ENCODE assay signal across 18 cellular contexts in the genomic region with DNA sequence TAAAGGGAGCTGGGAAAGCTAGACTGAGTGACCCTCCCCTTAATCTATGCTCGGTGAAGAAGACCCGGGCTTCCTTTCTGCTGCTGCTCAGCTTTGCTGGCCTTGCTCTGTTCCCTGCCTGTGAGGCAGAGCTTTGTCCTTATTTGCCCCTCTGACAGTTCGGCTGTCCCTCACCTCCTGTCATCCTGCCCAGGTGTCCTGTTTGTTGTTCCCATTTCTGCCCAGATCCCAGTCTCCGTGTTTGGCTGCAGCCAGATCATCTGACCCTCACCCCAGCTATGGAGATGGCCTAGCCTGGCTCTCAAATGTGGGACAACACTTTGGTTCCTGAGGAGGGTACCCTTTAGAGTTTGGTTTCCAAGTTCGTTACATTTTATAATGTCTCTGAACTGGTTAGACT. TPM values are rescaled to one million over a fixed set of nuclear protein-coding genes. Genes with fewer than 3 reads are reported as not detected.
DNase-seq lines count a peak whose midpoint lies in the region; ATAC-seq, FAIRE-seq and TF ChIP-seq lines count a peak whose summit lies in the region.
"Had no signal": no experiment of that assay in that cellular context is flagged by ENCODE, and none has a peak within 500 bp of the region (broad histone marks: within the 10 kb centered on the region; RNA-seq: fewer than 3 reads in every experiment).

No MANE protein-coding gene starts in this region.

- no peak overlapping the region for H3K27ac ChIP-seq in A549
- H3K27ac ChIP-seq in naive thymus-derived CD4-positive, alpha-beta T cell (ENCODE audit: low read depth, low read length): no peak overlapping the region
- H3K27ac ChIP-seq: foreskin keratinocyte had no signal

- H3K4me2 ChIP-seq in A549: no peak overlapping the region

- H3K4me3 ChIP-seq in A549: no peak overlapping the region
- H3K4me3 ChIP-seq in naive thymus-derived CD4-positive, alpha-beta T cell (ENCODE audit: low read length): no peak overlapping the region
- H3K4me3 ChIP-seq: body of pancreas had no signal

- TF ChIP-seq RAD21 in A549 (conservative IDR thresholded peaks at IDR 0.05 in 1 of 2, IDR thresholded peaks at IDR 0.05 in 1 of 2): no peak

- peaks cover 4 to 24% (median 12%) of the 10 kb centered on the region in 7 donors for H3K4me1 Mint-ChIP-seq in naive thymus-derived CD4-positive, alpha-beta T cell

- no peak for FAIRE-seq in A549 (lab: Jason Lieb, UNC)

- peaks cover 3% of the 10 kb centered on the region; the same call in 1 of the 3 replicates for H3K9me3 ChIP-seq in A549
- no peaks in the 10 kb centered on the region for H3K9me3 ChIP-seq in naive thymus-derived CD4-positive, alpha-beta T cell (ENCODE audit: control insufficient read depth in 2 of 3, low read length in 3 of 3)
- H3K9me3 ChIP-seq: body of pancreas had no signal

- DNase-seq in A549 (ENCODE audit: low read depth in 1 of 2, low spot score in 1 of 2) (no peak), G401 (ENCODE audit: low spot score) (peak; percentile 92), cerebellum (ENCODE audit: low spot score) (peak; percentile 74), islet precursor cell (no peak), LoVo (ENCODE audit: low spot score) (no peak), NCI-H2029 (lab: John Stamatoyannopoulos, UW) (no peak)
- no peak for DNase-seq in naive thymus-derived CD4-positive, alpha-beta T cell
- DNase-seq: activated CD4-positive, alpha-beta T cell treated with anti-CD3 and anti-CD28 coated beads for 48 hours; body of pancreas; DND-41; effector memory CD4-positive, alpha-beta T cell; foreskin keratinocyte; immature natural killer cell; midbrain; NCI-H1436 treated with DMSO at 0.1 percent for 48 hours; stimulated activated CD4-positive, alpha-beta T cell treated with anti-CD3 and anti-CD28 coated beads, Interleukin-12 subunit alpha, Interleukin-12 subunit beta, amount 100 ng/mL, for 4 hours; T-helper 1 cell had no signal

- TF ChIP-seq CTCF in A549 (IDR thresholded peaks at IDR 0.05): no peak

- TF ChIP-seq EP300 in A549 (IDR thresholded peaks at IDR 0.05): no peak

- no peaks in the 10 kb centered on the region for H3K27me3 Mint-ChIP-seq in naive thymus-derived CD4-positive, alpha-beta T cell

- H3K27ac Mint-ChIP-seq in naive thymus-derived CD4-positive, alpha-beta T cell: peak overlapping the region in 6 of 9 donors; percentile 26 to 86 (median 75)

- no peaks in the 10 kb centered on the region for H3K27me3 ChIP-seq in naive thymus-derived CD4-positive, alpha-beta T cell (ENCODE audit: control insufficient read depth in 2 of 2, insufficient read depth in 2 of 2, low read length in 2 of 2)
- H3K27me3 ChIP-seq: body of pancreas, foreskin keratinocyte had no signal

- H3K9me3 Mint-ChIP-seq in naive thymus-derived CD4-positive, alpha-beta T cell: peaks cover 0 to 3% (median 0%) of the 10 kb centered on the region in 11 donors
- H3K9me3 Mint-ChIP-seq: immature natural killer cell had no signal

- TF ChIP-seq POLR2A in A549 (IDR thresholded peaks at IDR 0.05; ENCODE audit: low read length): no peak

- WGBS in A549 (ENCODE audit: missing lambda C conversion rate): 71% methylated on average over 5 of the region's 5 CpGs

- POLR2A ChIA-PET in A549 (lab: Yijun Ruan, JAX): no interaction called here
- POLR2A ChIA-PET in naive thymus-derived CD4-positive, alpha-beta T cell (lab: Charles Lee): interaction anchor here (0.6 to 1.5 kb wide), 3 partner anchors 17 to 297 kb away, joined by 3 to 6 read pairs (median 3); no protein-coding TSS in a partner anchor

- intact Hi-C loops in naive thymus-derived CD4-positive, alpha-beta T cell (cut with micrococcal nuclease): loop anchor here (1.0 to 5.0 kb wide), 12 partner anchors 18 to 330 kb away; a partner anchor contains a TSS

- peak; percentile 19 to 27; a peak in 1 of 6 replicates for ATAC-seq in A549
- ATAC-seq in naive thymus-derived CD4-positive, alpha-beta T cell: no peak
- no peak for ATAC-seq in HG03442 (IDR thresholded peaks at IDR 0.05; ENCODE audit: unreplicated experiment)
- ATAC-seq: body of pancreas, foreskin keratinocyte had no signal

- in situ Hi-C loops in G401 (cut with HindIII; ENCODE audit: low sequenced_read_pairs): no loop called here

- CTCF ChIA-PET in A549 (lab: Yijun Ruan, JAX): interaction anchor here (0.6 to 6.5 kb wide), 13 partner anchors 8 to 354 kb away, joined by 3 to 41 read pairs (median 12); no protein-coding TSS in a partner anchor
- CTCF ChIA-PET in naive thymus-derived CD4-positive, alpha-beta T cell (lab: Charles Lee): interaction anchor here (1.0 to 6.3 kb wide), 13 partner anchors 10 to 325 kb away, joined by 3 to 49 read pairs (median 6); no protein-coding TSS in a partner anchor

- no peak overlapping the region for H3K4me3 Mint-ChIP-seq in naive thymus-derived CD4-positive, alpha-beta T cell
- H3K4me3 Mint-ChIP-seq: immature natural killer cell had no signal

- peaks cover under 1 to 65% (median 28%) of the 10 kb centered on the region in 3 experiments for H3K36me3 ChIP-seq in naive thymus-derived CD4-positive, alpha-beta T cell (ENCODE audit: control insufficient read depth in 2 of 3, insufficient read depth in 3 of 3, low read length in 3 of 3)

- 0 out of 3 replicates have a peak, but pooled peaks cover 3% of the 10 kb centered on the region for H3K4me1 ChIP-seq in A549
- peaks cover 4% of the 10 kb centered on the region in 2 donors for H3K4me1 ChIP-seq in naive thymus-derived CD4-positive, alpha-beta T cell (ENCODE audit: control insufficient read depth in 2 of 2, insufficient read depth in 2 of 2, low read length in 2 of 2)

- H3K36me3 Mint-ChIP-seq in naive thymus-derived CD4-positive, alpha-beta T cell: peaks cover 11 to 43% (median 30%) of the 10 kb centered on the region in 5 donors

TF ChIP-seq in A549, 52 proteins besides CTCF, POLR2A, EP300 and RAD21:
- TF ChIP-seq FOSL2 (IDR thresholded peaks at IDR 0.05) (no peak), FOSL2 (CRISPR knock-in tag; IDR thresholded peaks at IDR 0.05) (no peak), HOXB13 (CRISPR knock-in tag; IDR thresholded peaks at IDR 0.05; ENCODE audit: low read depth) (no peak), CHD2 (IDR thresholded peaks at IDR 0.05; ENCODE audit: low read length, partially characterized antibody) (no peak), JUNB (IDR thresholded peaks at IDR 0.05) (no peak), NR3C1 (IDR thresholded peaks at IDR 0.05) (no peak), HOXB5 (CRISPR knock-in tag; IDR thresholded peaks at IDR 0.05) (no peak), MAFK (IDR thresholded peaks at IDR 0.05; ENCODE audit: partially characterized antibody) (no peak), POLR2AphosphoS2 (conservative IDR thresholded peaks at IDR 0.05; ENCODE audit: low read length) (no peak), TFCP2L1 (CRISPR knock-in tag; IDR thresholded peaks at IDR 0.05) (no peak), MAZ (IDR thresholded peaks at IDR 0.05; ENCODE audit: borderline replicate concordance, low read depth, low read length) (no peak), HDAC2 (IDR thresholded peaks at IDR 0.05) (no peak), HEYL (CRISPR knock-in tag; IDR thresholded peaks at IDR 0.05) (no peak), CHD4 (IDR thresholded peaks at IDR 0.05; ENCODE audit: borderline replicate concordance) (no peak), EHMT2 (IDR thresholded peaks at IDR 0.05; ENCODE audit: low read depth) (no peak), CBX2 (IDR thresholded peaks at IDR 0.05; ENCODE audit: borderline replicate concordance, low read depth) (no peak)
- TF ChIP-seq, protein P1, sequence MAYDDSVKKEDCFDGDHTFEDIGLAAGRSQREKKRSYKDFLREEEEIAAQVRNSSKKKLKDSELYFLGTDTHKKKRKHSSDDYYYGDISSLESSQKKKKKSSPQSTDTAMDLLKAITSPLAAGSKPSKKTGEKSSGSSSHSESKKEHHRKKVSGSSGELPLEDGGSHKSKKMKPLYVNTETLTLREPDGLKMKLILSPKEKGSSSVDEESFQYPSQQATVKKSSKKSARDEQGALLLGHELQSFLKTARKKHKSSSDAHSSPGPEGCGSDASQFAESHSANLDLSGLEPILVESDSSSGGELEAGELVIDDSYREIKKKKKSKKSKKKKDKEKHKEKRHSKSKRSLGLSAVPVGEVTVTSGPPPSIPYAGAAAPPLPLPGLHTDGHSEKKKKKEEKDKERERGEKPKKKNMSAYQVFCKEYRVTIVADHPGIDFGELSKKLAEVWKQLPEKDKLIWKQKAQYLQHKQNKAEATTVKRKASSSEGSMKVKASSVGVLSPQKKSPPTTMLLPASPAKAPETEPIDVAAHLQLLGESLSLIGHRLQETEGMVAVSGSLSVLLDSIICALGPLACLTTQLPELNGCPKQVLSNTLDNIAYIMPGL (CRISPR knock-in tag; IDR thresholded peaks at IDR 0.05; ENCODE audit: borderline replicate concordance): no peak
- TF ChIP-seq, protein P2, sequence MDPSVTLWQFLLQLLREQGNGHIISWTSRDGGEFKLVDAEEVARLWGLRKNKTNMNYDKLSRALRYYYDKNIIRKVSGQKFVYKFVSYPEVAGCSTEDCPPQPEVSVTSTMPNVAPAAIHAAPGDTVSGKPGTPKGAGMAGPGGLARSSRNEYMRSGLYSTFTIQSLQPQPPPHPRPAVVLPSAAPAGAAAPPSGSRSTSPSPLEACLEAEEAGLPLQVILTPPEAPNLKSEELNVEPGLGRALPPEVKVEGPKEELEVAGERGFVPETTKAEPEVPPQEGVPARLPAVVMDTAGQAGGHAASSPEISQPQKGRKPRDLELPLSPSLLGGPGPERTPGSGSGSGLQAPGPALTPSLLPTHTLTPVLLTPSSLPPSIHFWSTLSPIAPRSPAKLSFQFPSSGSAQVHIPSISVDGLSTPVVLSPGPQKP (IDR thresholded peaks at IDR 0.05; ENCODE audit: low read depth, low read length): no peak
- TF ChIP-seq, protein P3, sequence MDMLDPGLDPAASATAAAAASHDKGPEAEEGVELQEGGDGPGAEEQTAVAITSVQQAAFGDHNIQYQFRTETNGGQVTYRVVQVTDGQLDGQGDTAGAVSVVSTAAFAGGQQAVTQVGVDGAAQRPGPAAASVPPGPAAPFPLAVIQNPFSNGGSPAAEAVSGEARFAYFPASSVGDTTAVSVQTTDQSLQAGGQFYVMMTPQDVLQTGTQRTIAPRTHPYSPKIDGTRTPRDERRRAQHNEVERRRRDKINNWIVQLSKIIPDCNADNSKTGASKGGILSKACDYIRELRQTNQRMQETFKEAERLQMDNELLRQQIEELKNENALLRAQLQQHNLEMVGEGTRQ (IDR thresholded peaks at IDR 0.05): no peak

RNA-seq across cellular contexts. Expression of a gene that starts 20.2 kb away (rescaled TPM):
- 12.2 and 17.8 TPM in 2 replicates for polyA plus RNA-seq in A549 (2011; rRNA removed)
- polyA plus RNA-seq in A549 (2012; cell fraction: cytosol; rRNA removed): 8.3 and 8.4 TPM in 2 replicates
- 5.9 and 7.5 TPM in 2 replicates for polyA plus RNA-seq in A549 (2012; cell fraction: nucleus; rRNA removed)
- polyA plus RNA-seq in A549 (2017; fragmentation: RNase III; extraction: RNeasy Plus Mini Kit Qiagen cat#74134 plus additional on column Dnase treatment): 12.3 to 14.1 TPM (median 13.5 TPM) in 3 replicates
- 24.7 and 35.1 TPM in 2 replicates for polyA minus RNA-seq in A549 (2011; rRNA and poly(A)+ RNA removed)
- 23.5 and 32.8 TPM in 2 replicates for total RNA-seq in G401 (2014; rRNA removed; shearing (Covaris generic))
- total RNA-seq in cerebellum: 24.5 TPM
- total RNA-seq in naive thymus-derived CD4-positive, alpha-beta T cell: 10 to 100 TPM; 48.3 to 66.9 (median 58.2) TPM
- 10 to 100 TPM; 12.1 to 13.6 TPM for polyA plus RNA-seq in naive thymus-derived CD4-positive, alpha-beta T cell

Comparison
In these comparisons a context has a peak if more than half of its experiments do, and no peak if none do; other contexts are left out.
1. ATAC-seq: peak in A549 (2 of 2); none in naive thymus-derived CD4-positive, alpha-beta T cell (single experiment) and HG03442 (single experiment).
2. DNase-seq: peak in G401 (single experiment) and cerebellum (single experiment); none in A549 (0 of 2), naive thymus-derived CD4-positive, alpha-beta T cell (0 of 9), islet precursor cell (single experiment), LoVo (single experiment) and NCI-H2029 (single experiment).